ENCODE assay signal across 17 cellular contexts in genomic region chr7:23418046-23418445, GRCh38. TPM values are rescaled to one million over a fixed set of nuclear protein-coding genes. Genes with fewer than 3 reads are reported as not detected.
A peak's percentile ranks its signal among the peaks of the same experiment; 100 is the strongest.
DNase-seq lines count a peak whose midpoint lies in the region; ATAC-seq, FAIRE-seq and TF ChIP-seq lines count a peak whose summit lies in the region.
"Had no signal": no experiment of that assay in that cellular context is flagged by ENCODE, and none has a peak within 500 bp of the region (broad histone marks: within the 10 kb centered on the region; RNA-seq: fewer than 3 reads in every experiment).

No MANE protein-coding gene starts in this region.

- POLR2A ChIA-PET in K562 (lab: Yijun Ruan, JAX) = no interaction called here

- FAIRE-seq in K562 (lab: Jason Lieb, UNC) = no peak

- H3K27ac ChIP-seq in KMS-11 (peak overlapping the region; percentile 67), K562 (ENCODE audit: extremely low read depth, low read depth, low read length) (no peak overlapping the region)
- H3K27ac ChIP-seq: transverse colon had no signal

- no peak for TF ChIP-seq POLR2A in K562 (conservative IDR thresholded peaks at IDR 0.05)

- TF ChIP-seq CTCF in AG10803 (conservative IDR thresholded peaks at IDR 0.05; ENCODE audit: low read length) (no peak), KMS-11 (conservative IDR thresholded peaks at IDR 0.05; ENCODE audit: low read depth, low read length) (no peak), K562 (IDR thresholded peaks at IDR 0.05 in 2 of 3, conservative IDR thresholded peaks at IDR 0.05 in 1 of 3; ENCODE audit: insufficient read depth in 2 of 3, low read depth in 1 of 3, low read length in 3 of 3) (no peak)

- H3K27me3 ChIP-seq in KMS-11 (ENCODE audit: insufficient read depth, low read depth) (no peaks in the 10 kb centered on the region), K562 (ENCODE audit: control insufficient read depth in 2 of 2, insufficient read depth in 2 of 2, low read length in 2 of 2) (no peaks in the 10 kb centered on the region)
- H3K27me3 ChIP-seq: transverse colon had no signal

- TF ChIP-seq EP300 in K562 (IDR thresholded peaks at IDR 0.05; ENCODE audit: low read length) = no peak

- DNase-seq in AG10803 (ENCODE audit: low read depth) = peak; percentile 37
- DNase-seq in K562 (ENCODE audit: extremely low read depth in 1 of 4, low spot score in 3 of 4) = peak in 1 of 4 experiments; percentile 23
- DNase-seq in iris pigment epithelial cell (ENCODE audit: low read depth) = peak; percentile 82
- no peak for DNase-seq in NCI-H2029 treated with DMSO at 0.1 percent for 48 hours (lab: John Stamatoyannopoulos, UW)
- DNase-seq: activated CD4-positive, alpha-beta T cell treated with anti-CD3 and anti-CD28 coated beads, Interleukin-2, amount 50 U/mL, for 1 hour; activated effector memory CD4-positive, alpha-beta T cell treated with anti-CD3 and anti-CD28 coated beads, Interleukin-2, amount 50 U/mL, for 16 hours; C1 segment of cervical spinal cord; hippocampal formation; Karpas-422; NCI-H510A treated with DMSO at 0.1 percent for 48 hours; right cardiac atrium; SW 1271; transverse colon had no signal

- H4K20me1 ChIP-seq in KMS-11 (ENCODE audit: insufficient read depth) = peaks cover 3% of the 10 kb centered on the region; the same call in 1 of the 2 replicates
- H4K20me1 ChIP-seq in K562 (replicated peaks; ENCODE audit: control insufficient read depth, insufficient read depth, low read length) = peaks cover 8% of the 10 kb centered on the region; the same call in 1 of the 2 replicates

- H3K4me3 ChIP-seq in AG10803 (ENCODE audit: low read length) (no peak overlapping the region), KMS-11 (IDR thresholded peaks at IDR 0.05; ENCODE audit: insufficient read depth, low read depth, low read length) (no peak overlapping the region), K562 (no peak overlapping the region)
- H3K4me3 ChIP-seq: transverse colon had no signal

- TF ChIP-seq RAD21 in K562 (CRISPR knock-in tag; conservative IDR thresholded peaks at IDR 0.05 in 1 of 2, IDR thresholded peaks at IDR 0.05 in 1 of 2) = no peak

- H2AFZ ChIP-seq in KMS-11 (ENCODE audit: low read depth) = no peak overlapping the region
- no peak overlapping the region for H2AFZ ChIP-seq in K562 (ENCODE audit: low read depth, low read length)

- H3K9me3 ChIP-seq in K562 (replicated peaks; ENCODE audit: control insufficient read depth, insufficient read depth, low read depth, low read length) = no peaks in the 10 kb centered on the region
- H3K9me3 ChIP-seq: transverse colon had no signal

- H3K36me3 ChIP-seq in KMS-11 (ENCODE audit: insufficient read depth) (peaks cover 8% of the 10 kb centered on the region; the same call in 1 of the 2 replicates), K562 (ENCODE audit: control insufficient read depth, insufficient read depth, low read length) (peaks cover 55% of the 10 kb centered on the region)
- H3K36me3 ChIP-seq: transverse colon had no signal

- H3K4me2 ChIP-seq in KMS-11 (peak overlapping the region; percentile 59), K562 (ENCODE audit: insufficient read depth, low read length) (no peak overlapping the region)

- H3K79me2 ChIP-seq in KMS-11 (ENCODE audit: insufficient read depth, low read depth) (peaks cover 97% of the 10 kb centered on the region), K562 (ENCODE audit: control insufficient read depth, insufficient read depth, low read length) (peaks cover 78% of the 10 kb centered on the region)

- peaks cover 78% of the 10 kb centered on the region for H3K4me1 ChIP-seq in KMS-11 (ENCODE audit: low read depth, poor library complexity, severe bottlenecking)
- peaks cover 5 to 11% of the 10 kb centered on the region in 2 experiments; a peak in 4 of 5 replicates for H3K4me1 ChIP-seq in K562 (replicated peaks in 1 of 2; ENCODE audit: control insufficient read depth in 2 of 2, insufficient read depth in 2 of 2, low read length in 2 of 2)
- H3K4me1 ChIP-seq: transverse colon had no signal

- H3K9ac ChIP-seq in KMS-11 (peak overlapping the region; percentile 28; the same call in 1 of the 2 replicates), K562 (ENCODE audit: insufficient read depth in 1 of 2, low read depth in 2 of 2, low read length in 2 of 2) (no peak overlapping the region)

- CTCF ChIA-PET in K562 (lab: Yijun Ruan, JAX; ENCODE audit: low intra/inter-chr PET ratio) = no interaction called here

- intact Hi-C loops in K562 (cut with micrococcal nuclease) = no loop called here

- no TSS peak for BruUV-seq in K562 (replicated peaks; lab: Mats Ljungman, UMichigan)

- H3K9me1 ChIP-seq in K562 (ENCODE audit: control insufficient read depth, insufficient read depth, low read length) = no peaks in the 10 kb centered on the region

- no peak for ATAC-seq in K562
- ATAC-seq in GM21825 (IDR thresholded peaks at IDR 0.05; ENCODE audit: unreplicated experiment) = no peak
- ATAC-seq in GM18873 (IDR thresholded peaks at IDR 0.05; ENCODE audit: low FRiP score, unreplicated experiment) = no peak
- ATAC-seq in HG02610 (IDR thresholded peaks at IDR 0.05; ENCODE audit: unreplicated experiment) = no peak
- ATAC-seq: right cardiac atrium had no signal

- in situ Hi-C loops in K562 (cut with MboI) = no loop called here

TF ChIP-seq in K562, 482 proteins besides CTCF, POLR2A, EP300 and RAD21:
- TF ChIP-seq MAFG (tag; conservative IDR thresholded peaks at IDR 0.05) (peak; percentile 81), ZNF589 (CRISPR knock-in tag; IDR thresholded peaks at IDR 0.05; ENCODE audit: low read depth) (no peak), PURB (CRISPR knock-in tag; IDR thresholded peaks at IDR 0.05; ENCODE audit: low read depth) (no peak), ELK1 (CRISPR knock-in tag; IDR thresholded peaks at IDR 0.05) (no peak), ZNF316 (IDR thresholded peaks at IDR 0.05) (peak; percentile 95), HMBOX1 (IDR thresholded peaks at IDR 0.05) (peak; percentile 74), MAFF (IDR thresholded peaks at IDR 0.05; ENCODE audit: low read length) (peak; percentile 83), MAFK (IDR thresholded peaks at IDR 0.05; ENCODE audit: low read length) (peak; percentile 83), CEBPG (CRISPR knock-in tag; IDR thresholded peaks at IDR 0.05) (no peak), CEBPG (tag; conservative IDR thresholded peaks at IDR 0.05 in 1 of 2, IDR thresholded peaks at IDR 0.05 in 1 of 2) (peak in 1 of 2 experiments; percentile 52; a peak in 2 of 4 replicates), C11orf30 (IDR thresholded peaks at IDR 0.05; ENCODE audit: low read depth) (peak; percentile 87), KLF6 (CRISPR knock-in tag; IDR thresholded peaks at IDR 0.05; ENCODE audit: borderline replicate concordance) (no peak), CEBPB (tag; IDR thresholded peaks at IDR 0.05) (peak; percentile 52)

RNA-seq across cellular contexts. Expression of gene IGF2BP3, which starts 52.2 kb away (rescaled TPM):
- 95.3 and 272 TPM in 2 replicates for total RNA-seq in K562 (2011; cell fraction: chromatin; rRNA removed; ENCODE audit: low replicate concordance)
- total RNA-seq in K562 (2011; cell fraction: nucleolus; rRNA removed) = 53.0 and 62.1 TPM in 2 replicates
- total RNA-seq in K562 (2011; cell fraction: nucleoplasm; rRNA removed) = 111 and 181 TPM in 2 replicates
- 46.0 and 49.5 TPM in 2 replicates for total RNA-seq in K562 (2014; rRNA removed)
- total RNA-seq in K562 (2014; rRNA removed; fragmentation: Illumina TruSeq; extraction: Trizol) = 79.0 and 82.8 TPM in 2 replicates
- total RNA-seq in K562 (2015; rRNA removed; fragmentation: Illumina TruSeq; extraction: Trizol) = 62.9 and 71.4 TPM in 2 replicates
- total RNA-seq in K562 (2021) = 61.2 and 62.9 TPM in 2 replicates
- polyA plus RNA-seq in K562 (2011; rRNA removed) = 53.2 and 61.4 TPM in 2 replicates
- polyA plus RNA-seq in K562 (2011; cell fraction: cytosol; rRNA removed) = 34.6 and 39.6 TPM in 2 replicates
- 46.4 and 48.8 TPM in 2 replicates for polyA plus RNA-seq in K562 (2011; cell fraction: nucleus; rRNA removed)
- 38.8 and 43.7 TPM in 2 replicates for polyA plus RNA-seq in K562 (2012)
- 67.9 and 88.1 TPM in 2 replicates for polyA plus RNA-seq in K562 (2014; fragmentation: Illumina TruSeq; extraction: Trizol)
- 1 to 10 TPM; 8.4 to 8.5 TPM for polyA plus RNA-seq in K562 (2014; fragmentation: Nextera tagmentation; extraction: Ambion mirVana)
- 45.3 and 55.8 TPM in 2 replicates for polyA plus RNA-seq in K562 (2014; rRNA removed)
- 92.7 and 97.6 TPM in 2 replicates for polyA minus RNA-seq in K562 (2011; rRNA and poly(A)+ RNA removed)
- polyA minus RNA-seq in K562 (2011; cell fraction: cytosol; rRNA and poly(A)+ RNA removed) = 46.0 and 65.1 TPM in 2 replicates
- 38.0 and 61.4 TPM in 2 replicates for polyA minus RNA-seq in K562 (2011; cell fraction: nucleus; rRNA and poly(A)+ RNA removed)
